ENCODE assay signal across 1 cellular context in genomic region chr7:93914581-93915066, GRCh38.
TF ChIP-seq lines count a peak whose summit lies in the region.

No MANE protein-coding gene starts in this region.

TF ChIP-seq in A549, 52 proteins besides CTCF, POLR2A, EP300 and RAD21 (continued from another document):
- peak; percentile 69 for TF ChIP-seq FOSL2 (IDR thresholded peaks at IDR 0.05)
- peak; percentile 77 for TF ChIP-seq FOSL2 (CRISPR knock-in tag; IDR thresholded peaks at IDR 0.05)
